8 cellular contexts compared by ENCODE assay signal in genomic region chr16:67001159-67001486, GRCh38. TPM values are rescaled to one million over a fixed set of nuclear protein-coding genes. Genes with fewer than 3 reads are reported as not detected.
DNase-seq lines count a peak whose midpoint lies in the region; ATAC-seq and TF ChIP-seq lines count a peak whose summit lies in the region.

No MANE protein-coding gene starts in this region.

- no peaks in the 10 kb centered on the region for H3K36me3 ChIP-seq in GM23338 (ENCODE audit: insufficient read depth)

- CTCF ChIA-PET in activated CD4-positive, alpha-beta memory T cell treated with anti-CD3 and anti-CD28 coated beads for 36 hours (lab: Charles Lee), result interaction anchor here (1.4 kb wide), 1 partner anchor 17 kb away, joined by 5 read pairs; no protein-coding TSS in a partner anchor

- H3K4me3 ChIP-seq in GM23338 (peak overlapping the region; percentile 72), foreskin fibroblast (ENCODE audit: low read depth in 1 of 2, low read length in 2 of 2) (peak overlapping the region; percentile 34 to 45), skin epidermis (peak overlapping the region; percentile 26 to 60 (median 49))

- H3K4me1 ChIP-seq in GM23338 (ENCODE audit: insufficient read depth), result no peaks in the 10 kb centered on the region; the same call in 1 of the 2 replicates

- TF ChIP-seq CTCF in GM23338 (conservative IDR thresholded peaks at IDR 0.05; ENCODE audit: low read depth in 2 of 2) (no peak), foreskin fibroblast (IDR thresholded peaks at IDR 0.05; ENCODE audit: low read depth, low read length) (no peak)

- peak; percentile 23 for ATAC-seq in GM23338
- ATAC-seq in stimulated activated naive B cell treated with anti-CD40 and anti-IgM and Interleukin-4, amounts not matched to agents 10 μg/mL and 1 μg/mL and 100 μg/mL, for 72 hours (replicated peaks), result no peak

- H3F3A ChIP-seq in GM23338 (replicated peaks; ENCODE audit: low read depth), result no peaks in the 10 kb centered on the region

- peak overlapping the region; percentile 98 for H2AFZ ChIP-seq in GM23338

- peak overlapping the region; percentile 74 for H3K4me3 Mint-ChIP-seq in GM23338
- H3K4me3 Mint-ChIP-seq in activated CD4-positive, alpha-beta memory T cell treated with anti-CD3 and anti-CD28 coated beads for 36 hours, result peak overlapping the region; percentile 85
- peak overlapping the region in 1 of 2 donors; percentile 85 for H3K4me3 Mint-ChIP-seq in stimulated activated naive B cell treated with anti-CD40 and anti-IgM and Interleukin-4, amounts not matched to agents 10 μg/mL and 1 μg/mL and 100 μg/mL, for 72 hours

- DNase-seq in GM23338 (ENCODE audit: low spot score) (peak; percentile 83), foreskin fibroblast (no peak), midbrain (lab: John Stamatoyannopoulos, UW) (no peak), NCI-H2171 (lab: John Stamatoyannopoulos, UW) (no peak), activated gamma-delta T cell (lab: John Stamatoyannopoulos, UW) (no peak)
- DNase-seq in activated CD4-positive, alpha-beta memory T cell treated with anti-CD3 and anti-CD28 coated beads for 36 hours, result no peak
- no peak for DNase-seq in stimulated activated naive B cell treated with anti-CD40 and anti-IgM and Interleukin-4, amounts not matched to agents 10 μg/mL and 1 μg/mL and 100 μg/mL, for 72 hours

- no peak overlapping the region for H3K27ac Mint-ChIP-seq in GM23338
- no peak overlapping the region for H3K27ac Mint-ChIP-seq in activated CD4-positive, alpha-beta memory T cell treated with anti-CD3 and anti-CD28 coated beads for 36 hours
- H3K27ac Mint-ChIP-seq in stimulated activated naive B cell treated with anti-CD40 and anti-IgM and Interleukin-4, amounts not matched to agents 10 μg/mL and 1 μg/mL and 100 μg/mL, for 72 hours, result no peak overlapping the region

- peak overlapping the region; percentile 86 for H3K4me2 ChIP-seq in GM23338

- no peaks in the 10 kb centered on the region for H3K9me3 Mint-ChIP-seq in GM23338
- no peaks in the 10 kb centered on the region for H3K9me3 Mint-ChIP-seq in activated CD4-positive, alpha-beta memory T cell treated with anti-CD3 and anti-CD28 coated beads for 36 hours
- no peaks in the 10 kb centered on the region for H3K9me3 Mint-ChIP-seq in stimulated activated naive B cell treated with anti-CD40 and anti-IgM and Interleukin-4, amounts not matched to agents 10 μg/mL and 1 μg/mL and 100 μg/mL, for 72 hours

- H3K36me3 Mint-ChIP-seq in GM23338 (ENCODE audit: low read depth), result no peaks in the 10 kb centered on the region; the same call in 2 of the 3 replicates
- peaks cover 11% of the 10 kb centered on the region for H3K36me3 Mint-ChIP-seq in activated CD4-positive, alpha-beta memory T cell treated with anti-CD3 and anti-CD28 coated beads for 36 hours
- H3K36me3 Mint-ChIP-seq in stimulated activated naive B cell treated with anti-CD40 and anti-IgM and Interleukin-4, amounts not matched to agents 10 μg/mL and 1 μg/mL and 100 μg/mL, for 72 hours, result peaks cover 0 to 2% of the 10 kb centered on the region in 2 donors

- peaks cover 41% of the 10 kb centered on the region for H3K27me3 Mint-ChIP-seq in GM23338 (ENCODE audit: insufficient read depth, low read depth, poor library complexity)
- no peaks in the 10 kb centered on the region for H3K27me3 Mint-ChIP-seq in activated CD4-positive, alpha-beta memory T cell treated with anti-CD3 and anti-CD28 coated beads for 36 hours
- H3K27me3 Mint-ChIP-seq in stimulated activated naive B cell treated with anti-CD40 and anti-IgM and Interleukin-4, amounts not matched to agents 10 μg/mL and 1 μg/mL and 100 μg/mL, for 72 hours, result peaks cover 15 to 21% of the 10 kb centered on the region in 2 donors

- H3K4me1 Mint-ChIP-seq in GM23338, result peaks cover 7% of the 10 kb centered on the region; the same call in 2 of the 3 replicates
- H3K4me1 Mint-ChIP-seq in activated CD4-positive, alpha-beta memory T cell treated with anti-CD3 and anti-CD28 coated beads for 36 hours (ENCODE audit: low read depth), result peaks cover 26% of the 10 kb centered on the region
- H3K4me1 Mint-ChIP-seq in stimulated activated naive B cell treated with anti-CD40 and anti-IgM and Interleukin-4, amounts not matched to agents 10 μg/mL and 1 μg/mL and 100 μg/mL, for 72 hours, result peaks cover 11 to 12% of the 10 kb centered on the region in 2 donors

- H3K27me3 ChIP-seq in GM23338 (ENCODE audit: insufficient read depth), result peaks cover 54% of the 10 kb centered on the region

- H3K9me2 ChIP-seq in GM23338 (ENCODE audit: insufficient read depth), result no peaks in the 10 kb centered on the region

- POLR2A ChIA-PET in activated CD4-positive, alpha-beta memory T cell treated with anti-CD3 and anti-CD28 coated beads for 36 hours (lab: Charles Lee), result interaction anchor here (0.9 to 2.8 kb wide), 6 partner anchors 9 to 158 kb away, joined by 3 to 21 read pairs (median 4); partner anchors contain the start of genes FBXL8 and TRADD

- no peaks in the 10 kb centered on the region for H4K20me1 ChIP-seq in GM23338 (replicated peaks; ENCODE audit: insufficient read depth)

- no peaks in the 10 kb centered on the region for H3K79me2 ChIP-seq in GM23338 (replicated peaks; ENCODE audit: insufficient read depth)

- H3K27ac ChIP-seq in GM23338 (ENCODE audit: low read depth) (no peak overlapping the region), skin epidermis (peak overlapping the region in 4 of 21 experiments; percentile 59 to 83 (median 70))

- intact Hi-C loops in activated CD4-positive, alpha-beta memory T cell treated with anti-CD3 and anti-CD28 coated beads for 36 hours (cut with micrococcal nuclease), result no loop called here

TF ChIP-seq in GM23338, 12 proteins besides CTCF, POLR2A, EP300 and RAD21 (continues in another document):
- TF ChIP-seq ZNF462 (CRISPR knock-in tag; IDR thresholded peaks at IDR 0.05), result no peak

RNA-seq across cellular contexts. Expression of gene CES4A, which starts 12.7 kb away (rescaled TPM):
- total RNA-seq in GM23338 (2014; rRNA removed; shearing (Covaris generic)), result 0.10 and 0.39 TPM in 2 replicates
- 0.16 and 0.42 TPM in 2 replicates for polyA plus RNA-seq in GM23338 (2016; fragmentation: Nextera tagmentation; extraction: Ambion mirVana)
- 10 to 100 TPM; 25.0 to 25.9 TPM for total RNA-seq in activated CD4-positive, alpha-beta memory T cell treated with anti-CD3 and anti-CD28 coated beads for 36 hours

RNA-seq across cellular contexts. Expression of gene CBFB, which starts 27.8 kb away (rescaled TPM):
- total RNA-seq in GM23338 (2014; rRNA removed; shearing (Covaris generic)), result 26.9 and 27.8 TPM in 2 replicates
- 26.1 and 31.0 TPM in 2 replicates for polyA plus RNA-seq in GM23338 (2016; fragmentation: Nextera tagmentation; extraction: Ambion mirVana)
- 100 to 1,000 TPM; 155 to 163 TPM for total RNA-seq in activated CD4-positive, alpha-beta memory T cell treated with anti-CD3 and anti-CD28 coated beads for 36 hours

RNA-seq across cellular contexts. Expression of gene CES3, which starts 40.1 kb away (rescaled TPM):
- 0.66 and 1.0 TPM in 2 replicates for total RNA-seq in GM23338 (2014; rRNA removed; shearing (Covaris generic))
- polyA plus RNA-seq in GM23338 (2016; fragmentation: Nextera tagmentation; extraction: Ambion mirVana), result 0.55 and 0.92 TPM in 2 replicates
- total RNA-seq in activated CD4-positive, alpha-beta memory T cell treated with anti-CD3 and anti-CD28 coated beads for 36 hours, result 1 to 10 TPM; 1.6 to 3.0 TPM

Comparison
In these comparisons a context has a peak if more than half of its experiments do, and no peak if none do; other contexts are left out.
1. RNA of gene CES4A, which starts 12.7 kb away (total RNA-seq): 25.0 to 25.9 TPM in activated CD4-positive, alpha-beta memory T cell treated with anti-CD3 and anti-CD28 coated beads for 36 hours; 0.10 to 0.39 TPM in GM23338; every median in the first group is over 10 times any median in the second.
2. Peak in every context shown above with its lines, with median percentiles within 50 percentile points of each other: H3K4me3 ChIP-seq.